ENCODE assay signal across 8 cellular contexts in the genomic region with DNA sequence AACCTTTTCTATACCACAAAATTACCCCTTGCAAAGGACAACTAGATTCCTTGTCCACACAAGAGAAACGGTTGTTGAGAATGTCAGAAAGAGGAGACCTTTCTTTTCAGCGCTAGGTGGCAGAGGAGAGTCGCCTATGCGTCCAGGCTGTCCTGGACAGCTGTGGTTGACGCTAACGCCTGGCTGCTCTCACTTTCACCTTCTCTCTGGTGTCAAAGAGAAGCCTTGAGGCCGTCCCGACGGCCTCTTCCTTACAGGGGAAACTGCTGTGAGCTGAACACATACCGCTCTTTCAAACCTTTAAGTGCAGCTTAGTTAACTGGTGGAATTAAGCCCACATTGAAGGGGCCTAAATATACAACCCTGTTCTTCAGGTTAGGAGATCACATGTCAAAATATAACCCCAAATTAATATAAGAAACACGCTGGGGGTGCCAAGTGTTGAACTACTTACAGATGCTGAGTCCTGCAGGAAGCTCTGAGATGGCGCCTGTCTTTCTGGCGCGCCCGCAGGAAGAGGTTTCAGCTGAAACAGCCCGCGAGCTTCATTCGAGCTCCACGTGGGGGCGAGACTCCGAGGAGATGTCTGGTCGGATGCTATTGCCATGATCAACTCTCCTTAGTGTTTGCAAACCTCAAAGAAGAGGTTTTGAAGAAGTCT.
A peak's percentile ranks its signal among the peaks of the same experiment; 100 is the strongest.
DNase-seq lines count a peak whose midpoint lies in the region; ATAC-seq lines count a peak whose summit lies in the region.

No MANE protein-coding gene starts in this region.

- DNase-seq in AG08395 (ENCODE audit: low spot score) = peak; percentile 81
- DNase-seq in NCI-H2196 treated with DMSO at 0.1 percent for 48 hours (lab: John Stamatoyannopoulos, UW; ENCODE audit: unreplicated experiment) = peak; percentile 26
- DNase-seq in activated CD4-positive, CD25-positive, alpha-beta regulatory T cell treated with anti-CD3 and anti-CD28 coated beads, Interleukin-2, amount 50 U/mL, for 16 hours (ENCODE audit: low read depth, low spot score) = peak; percentile 28
- DNase-seq in cerebellar cortex (ENCODE audit: low spot score) = peak; percentile 78
- peak; percentile 74 for DNase-seq in kidney glomerular epithelial cell (lab: John Stamatoyannopoulos, UW)
- DNase-seq in stimulated activated CD4-positive, alpha-beta T cell treated with anti-CD3 and anti-CD28 coated beads, Interleukin-1b, Interleukin-23, amount 100 ng/mL, for 48 hours = peak; percentile 63

- ATAC-seq in GM18520 (IDR thresholded peaks at IDR 0.05; ENCODE audit: unreplicated experiment) (peak; percentile 99), HG03066 (IDR thresholded peaks at IDR 0.05; ENCODE audit: low read depth, unreplicated experiment) (peak; percentile 100)

Comparison
In these comparisons a context has a peak if more than half of its experiments do, and no peak if none do; other contexts are left out.
1. Peak in every context shown above with its lines: DNase-seq and ATAC-seq.
2. DNase-seq: peak in every context shown above with its lines; median percentile 81 in AG08395; 78 in cerebellar cortex; 74 in kidney glomerular epithelial cell; 63 in stimulated activated CD4-positive, alpha-beta T cell treated with anti-CD3 and anti-CD28 coated beads, Interleukin-1b, Interleukin-23, amount 100 ng/mL, for 48 hours; 28 in activated CD4-positive, CD25-positive, alpha-beta regulatory T cell treated with anti-CD3 and anti-CD28 coated beads, Interleukin-2, amount 50 U/mL, for 16 hours; 26 in NCI-H2196 treated with DMSO at 0.1 percent for 48 hours.